12 cellular contexts compared by ENCODE assay signal in genomic region chr16:11597737-11598136, GRCh38. TPM values are rescaled to one million over a fixed set of nuclear protein-coding genes. Genes with fewer than 3 reads are reported as not detected.
DNase-seq lines count a peak whose midpoint lies in the region; ATAC-seq and TF ChIP-seq lines count a peak whose summit lies in the region.
"Had no signal": no experiment of that assay in that cellular context is flagged by ENCODE, and none has a peak within 500 bp of the region (broad histone marks: within the 10 kb centered on the region; RNA-seq: fewer than 3 reads in every experiment).

No MANE protein-coding gene starts in this region.

- no peaks in the 10 kb centered on the region for H3K27me3 Mint-ChIP-seq in activated T-cell treated with anti-CD3 and anti-CD28 coated beads, Interleukin-2, amount 50 U/mL, for 24 hours
- H3K27me3 Mint-ChIP-seq in glutamatergic neuron (ENCODE audit: unreplicated experiment): peaks cover 3% of the 10 kb centered on the region
- H3K27me3 Mint-ChIP-seq: activated naive CD4-positive, alpha-beta T cell treated with anti-CD3 and anti-CD28 coated beads, Interleukin-2, amount 50 U/mL, for 24 hours had no signal

- no peak overlapping the region for H3K4me3 Mint-ChIP-seq in activated T-cell treated with anti-CD3 and anti-CD28 coated beads, Interleukin-2, amount 50 U/mL, for 24 hours
- no peak overlapping the region for H3K4me3 Mint-ChIP-seq in glutamatergic neuron (ENCODE audit: unreplicated experiment)
- H3K4me3 Mint-ChIP-seq: activated naive CD4-positive, alpha-beta T cell treated with anti-CD3 and anti-CD28 coated beads, Interleukin-2, amount 50 U/mL, for 24 hours had no signal

- peak overlapping the region; percentile 44 for H3K27ac ChIP-seq in adipose tissue (ENCODE audit: low read depth, low read length)
- peak overlapping the region; percentile 64 to 83 for H3K27ac ChIP-seq in mucosa of rectum (ENCODE audit: low read depth in 2 of 2, low read length in 2 of 2)
- H3K27ac ChIP-seq in transverse colon: peak overlapping the region; percentile 31 to 74 (median 60)
- H3K27ac ChIP-seq: VCaP had no signal

- ATAC-seq in HG03432 (IDR thresholded peaks at IDR 0.05; ENCODE audit: unreplicated experiment): no peak

- no peaks in the 10 kb centered on the region for H3K36me3 ChIP-seq in mucosa of rectum (ENCODE audit: control insufficient read depth in 2 of 2, insufficient read depth in 2 of 2, low read length in 2 of 2)
- H3K36me3 ChIP-seq in transverse colon: no peaks in the 10 kb centered on the region

- WGBS in adipose tissue, 3 donors: 68 to 86% (median 70%) methylated on average over 9 of the region's 9 CpGs
- 57 to 73% methylated on average over 6 to 9 of the region's 9 CpGs for WGBS in transverse colon (ENCODE audit: low coverage in 1 of 2), 2 donors

- no peaks in the 10 kb centered on the region for H3K36me3 Mint-ChIP-seq in activated T-cell treated with anti-CD3 and anti-CD28 coated beads, Interleukin-2, amount 50 U/mL, for 24 hours (ENCODE audit: low read depth)
- H3K36me3 Mint-ChIP-seq in glutamatergic neuron (ENCODE audit: unreplicated experiment): no peaks in the 10 kb centered on the region
- H3K36me3 Mint-ChIP-seq: activated naive CD4-positive, alpha-beta T cell treated with anti-CD3 and anti-CD28 coated beads, Interleukin-2, amount 50 U/mL, for 24 hours had no signal

- intact Hi-C loops in transverse colon (cut with DNase I; ENCODE audit: low total_unique reads): no loop called here

- TF ChIP-seq POLR2A in transverse colon (IDR thresholded peaks at IDR 0.05): no peak

- H3K9me3 Mint-ChIP-seq in activated T-cell treated with anti-CD3 and anti-CD28 coated beads, Interleukin-2, amount 50 U/mL, for 24 hours: no peaks in the 10 kb centered on the region
- H3K9me3 Mint-ChIP-seq in glutamatergic neuron (ENCODE audit: unreplicated experiment): peaks cover 4% of the 10 kb centered on the region
- H3K9me3 Mint-ChIP-seq: activated naive CD4-positive, alpha-beta T cell treated with anti-CD3 and anti-CD28 coated beads, Interleukin-2, amount 50 U/mL, for 24 hours had no signal

- H3K27ac Mint-ChIP-seq in activated T-cell treated with anti-CD3 and anti-CD28 coated beads, Interleukin-2, amount 50 U/mL, for 24 hours: peak overlapping the region; percentile 17
- no peak overlapping the region for H3K27ac Mint-ChIP-seq in glutamatergic neuron (ENCODE audit: unreplicated experiment)

- H3K9me3 ChIP-seq in mucosa of rectum (ENCODE audit: control insufficient read depth in 2 of 2, low read length in 2 of 2): no peaks in the 10 kb centered on the region
- H3K9me3 ChIP-seq in transverse colon: no peaks in the 10 kb centered on the region

- H3K9ac ChIP-seq in mucosa of rectum (ENCODE audit: low read depth in 1 of 2, low read length in 2 of 2): peak overlapping the region in 1 of 2 donors; percentile 49

- TF ChIP-seq EP300 in transverse colon (IDR thresholded peaks at IDR 0.05; ENCODE audit: low read depth): no peak

- no peak for TF ChIP-seq CTCF in transverse colon (IDR thresholded peaks at IDR 0.05)
- no peak for TF ChIP-seq CTCF in glutamatergic neuron (IDR thresholded peaks at IDR 0.05; ENCODE audit: partially characterized antibody, unreplicated experiment)

- H3K27me3 ChIP-seq in mucosa of rectum (ENCODE audit: control insufficient read depth in 2 of 2, insufficient read depth in 2 of 2, low read length in 2 of 2): no peaks in the 10 kb centered on the region
- H3K27me3 ChIP-seq in transverse colon: no peaks in the 10 kb centered on the region

- DNase-seq in activated T-cell treated with anti-CD3 and anti-CD28 coated beads, Interleukin-2, amount 50 U/mL, for 24 hours: no peak
- no peak for DNase-seq in activated T-cell treated with anti-CD3 and anti-CD28 coated beads, Interleukin-2, amount 50 U/mL, for 1 hour
- DNase-seq in transverse colon (no peak), glutamatergic neuron (no peak), SW480 (ENCODE audit: low spot score) (no peak)
- DNase-seq: kidney glomerular epithelial cell, NCI-H774 had no signal

- H3K4me1 Mint-ChIP-seq in activated T-cell treated with anti-CD3 and anti-CD28 coated beads, Interleukin-2, amount 50 U/mL, for 24 hours (ENCODE audit: low read depth): peaks cover 18% of the 10 kb centered on the region
- no peaks in the 10 kb centered on the region for H3K4me1 Mint-ChIP-seq in glutamatergic neuron (ENCODE audit: low read depth, unreplicated experiment)

- in situ Hi-C loops in transverse colon (cut with MboI; ENCODE audit: low pct_ligation_motif_present in 1 of 4, low pct_unique_long_range_greater_than_20kb in 1 of 4, low sequenced_read_pairs in 3 of 4): no loop called here

- H3K4me3 ChIP-seq in mucosa of rectum (ENCODE audit: low read length in 2 of 2) (no peak overlapping the region), transverse colon (no peak overlapping the region)

- H3K4me1 ChIP-seq in mucosa of rectum (ENCODE audit: control insufficient read depth in 2 of 2, insufficient read depth in 2 of 2, low read length in 2 of 2) (peaks cover 5 to 17% of the 10 kb centered on the region in 2 donors), transverse colon (peaks cover 8 to 20% (median 16%) of the 10 kb centered on the region in 4 donors)

RNA-seq across cellular contexts. Expression of gene LITAF, which starts 11.0 kb away (rescaled TPM):
- polyA plus RNA-seq in adipose tissue: 100 to 1,000 TPM in 2 of 3 donors, 10 to 100 TPM in 1; 21.6 to 181 (median 148) TPM
- total RNA-seq in transverse colon (100 to 1,000 TPM in 2 of 4 donors, 10 to 100 TPM in 2; 32.8 to 193 (median 101) TPM), glutamatergic neuron (ENCODE audit: unreplicated experiment) (29.2 TPM)
